In the genomic region with DNA sequence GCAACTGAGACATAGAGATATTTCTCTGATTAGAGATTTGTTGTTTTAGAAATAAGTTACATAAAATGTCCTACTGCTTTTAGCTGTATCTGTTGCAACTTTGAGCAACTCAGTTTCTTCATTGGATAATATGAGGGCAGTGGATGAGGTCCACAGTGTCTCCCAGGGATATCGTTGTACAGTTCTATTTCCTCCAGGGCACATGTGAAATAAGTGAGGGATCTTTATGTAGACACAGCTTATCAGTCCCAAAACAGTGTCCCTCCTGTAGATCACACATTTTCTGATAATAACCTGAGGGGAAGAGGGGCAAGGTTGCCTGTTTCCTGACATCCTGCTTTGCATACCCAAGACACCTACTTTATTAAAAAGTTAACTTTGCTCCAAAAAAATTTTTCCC, we compare ENCODE assay signal across 1 cellular context.
TF ChIP-seq lines count a peak whose summit lies in the region.

No MANE protein-coding gene starts in this region.

TF ChIP-seq in K562, 482 proteins besides CTCF, POLR2A, EP300 and RAD21 (continued from another document and continues in another):
- TF ChIP-seq, protein P1, sequence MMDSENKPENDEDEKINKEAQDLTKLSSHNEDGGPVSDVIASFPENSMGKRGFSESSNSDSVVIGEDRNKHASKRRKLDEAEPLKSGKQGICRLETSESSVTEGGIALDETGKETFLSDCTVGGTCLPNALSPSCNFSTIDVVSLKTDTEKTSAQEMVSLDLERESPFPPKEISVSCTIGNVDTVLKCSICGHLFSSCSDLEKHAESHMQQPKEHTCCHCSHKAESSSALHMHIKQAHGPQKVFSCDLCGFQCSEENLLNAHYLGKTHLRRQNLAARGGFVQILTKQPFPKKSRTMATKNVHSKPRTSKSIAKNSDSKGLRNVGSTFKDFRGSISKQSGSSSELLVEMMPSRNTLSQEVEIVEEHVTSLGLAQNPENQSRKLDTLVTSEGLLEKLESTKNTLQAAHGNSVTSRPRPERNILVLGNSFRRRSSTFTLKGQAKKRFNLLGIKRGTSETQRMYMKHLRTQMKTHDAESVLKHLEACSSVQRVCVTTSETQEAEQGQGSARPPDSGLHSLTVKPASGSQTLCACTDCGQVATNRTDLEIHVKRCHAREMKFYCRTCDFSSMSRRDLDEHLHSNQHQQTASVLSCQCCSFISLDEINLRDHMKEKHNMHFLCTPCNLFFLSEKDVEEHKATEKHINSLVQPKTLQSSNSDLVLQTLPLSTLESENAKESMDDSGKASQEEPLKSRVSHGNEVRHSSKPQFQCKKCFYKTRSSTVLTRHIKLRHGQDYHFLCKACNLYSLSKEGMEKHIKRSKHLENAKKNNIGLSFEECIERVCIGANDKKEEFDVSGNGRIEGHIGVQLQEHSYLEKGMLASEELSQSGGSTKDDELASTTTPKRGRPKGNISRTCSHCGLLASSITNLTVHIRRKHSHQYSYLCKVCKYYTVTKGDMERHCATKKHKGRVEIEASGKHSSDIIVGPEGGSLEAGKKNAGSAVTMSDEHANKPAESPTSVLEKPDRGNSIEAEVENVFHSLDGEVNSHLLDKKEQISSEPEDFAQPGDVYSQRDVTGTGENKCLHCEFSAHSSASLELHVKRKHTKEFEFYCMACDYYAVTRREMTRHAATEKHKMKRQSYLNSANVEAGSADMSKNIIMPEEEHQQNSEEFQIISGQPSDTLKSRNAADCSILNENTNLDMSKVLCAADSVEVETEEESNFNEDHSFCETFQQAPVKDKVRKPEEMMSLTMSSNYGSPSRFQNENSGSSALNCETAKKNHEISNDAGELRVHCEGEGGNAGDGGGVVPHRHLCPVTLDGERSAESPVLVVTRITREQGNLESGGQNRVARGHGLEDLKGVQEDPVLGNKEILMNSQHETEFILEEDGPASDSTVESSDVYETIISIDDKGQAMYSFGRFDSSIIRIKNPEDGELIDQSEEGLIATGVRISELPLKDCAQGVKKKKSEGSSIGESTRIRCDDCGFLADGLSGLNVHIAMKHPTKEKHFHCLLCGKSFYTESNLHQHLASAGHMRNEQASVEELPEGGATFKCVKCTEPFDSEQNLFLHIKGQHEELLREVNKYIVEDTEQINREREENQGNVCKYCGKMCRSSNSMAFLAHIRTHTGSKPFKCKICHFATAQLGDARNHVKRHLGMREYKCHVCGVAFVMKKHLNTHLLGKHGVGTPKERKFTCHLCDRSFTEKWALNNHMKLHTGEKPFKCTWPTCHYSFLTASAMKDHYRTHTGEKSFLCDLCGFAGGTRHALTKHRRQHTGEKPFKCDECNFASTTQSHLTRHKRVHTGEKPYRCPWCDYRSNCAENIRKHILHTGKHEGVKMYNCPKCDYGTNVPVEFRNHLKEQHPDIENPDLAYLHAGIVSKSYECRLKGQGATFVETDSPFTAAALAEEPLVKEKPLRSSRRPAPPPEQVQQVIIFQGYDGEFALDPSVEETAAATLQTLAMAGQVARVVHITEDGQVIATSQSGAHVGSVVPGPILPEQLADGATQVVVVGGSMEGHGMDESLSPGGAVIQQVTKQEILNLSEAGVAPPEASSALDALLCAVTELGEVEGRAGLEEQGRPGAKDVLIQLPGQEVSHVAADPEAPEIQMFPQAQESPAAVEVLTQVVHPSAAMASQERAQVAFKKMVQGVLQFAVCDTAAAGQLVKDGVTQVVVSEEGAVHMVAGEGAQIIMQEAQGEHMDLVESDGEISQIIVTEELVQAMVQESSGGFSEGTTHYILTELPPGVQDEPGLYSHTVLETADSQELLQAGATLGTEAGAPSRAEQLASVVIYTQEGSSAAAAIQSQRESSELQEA (IDR thresholded peaks at IDR 0.05; ENCODE audit: low read depth), result no peak
- TF ChIP-seq, protein P2, sequence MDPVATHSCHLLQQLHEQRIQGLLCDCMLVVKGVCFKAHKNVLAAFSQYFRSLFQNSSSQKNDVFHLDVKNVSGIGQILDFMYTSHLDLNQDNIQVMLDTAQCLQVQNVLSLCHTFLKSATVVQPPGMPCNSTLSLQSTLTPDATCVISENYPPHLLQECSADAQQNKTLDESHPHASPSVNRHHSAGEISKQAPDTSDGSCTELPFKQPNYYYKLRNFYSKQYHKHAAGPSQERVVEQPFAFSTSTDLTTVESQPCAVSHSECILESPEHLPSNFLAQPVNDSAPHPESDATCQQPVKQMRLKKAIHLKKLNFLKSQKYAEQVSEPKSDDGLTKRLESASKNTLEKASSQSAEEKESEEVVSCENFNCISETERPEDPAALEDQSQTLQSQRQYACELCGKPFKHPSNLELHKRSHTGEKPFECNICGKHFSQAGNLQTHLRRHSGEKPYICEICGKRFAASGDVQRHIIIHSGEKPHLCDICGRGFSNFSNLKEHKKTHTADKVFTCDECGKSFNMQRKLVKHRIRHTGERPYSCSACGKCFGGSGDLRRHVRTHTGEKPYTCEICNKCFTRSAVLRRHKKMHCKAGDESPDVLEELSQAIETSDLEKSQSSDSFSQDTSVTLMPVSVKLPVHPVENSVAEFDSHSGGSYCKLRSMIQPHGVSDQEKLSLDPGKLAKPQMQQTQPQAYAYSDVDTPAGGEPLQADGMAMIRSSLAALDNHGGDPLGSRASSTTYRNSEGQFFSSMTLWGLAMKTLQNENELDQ (CRISPR knock-in tag; IDR thresholded peaks at IDR 0.05; ENCODE audit: borderline replicate concordance), result no peak
- TF ChIP-seq, protein P3, sequence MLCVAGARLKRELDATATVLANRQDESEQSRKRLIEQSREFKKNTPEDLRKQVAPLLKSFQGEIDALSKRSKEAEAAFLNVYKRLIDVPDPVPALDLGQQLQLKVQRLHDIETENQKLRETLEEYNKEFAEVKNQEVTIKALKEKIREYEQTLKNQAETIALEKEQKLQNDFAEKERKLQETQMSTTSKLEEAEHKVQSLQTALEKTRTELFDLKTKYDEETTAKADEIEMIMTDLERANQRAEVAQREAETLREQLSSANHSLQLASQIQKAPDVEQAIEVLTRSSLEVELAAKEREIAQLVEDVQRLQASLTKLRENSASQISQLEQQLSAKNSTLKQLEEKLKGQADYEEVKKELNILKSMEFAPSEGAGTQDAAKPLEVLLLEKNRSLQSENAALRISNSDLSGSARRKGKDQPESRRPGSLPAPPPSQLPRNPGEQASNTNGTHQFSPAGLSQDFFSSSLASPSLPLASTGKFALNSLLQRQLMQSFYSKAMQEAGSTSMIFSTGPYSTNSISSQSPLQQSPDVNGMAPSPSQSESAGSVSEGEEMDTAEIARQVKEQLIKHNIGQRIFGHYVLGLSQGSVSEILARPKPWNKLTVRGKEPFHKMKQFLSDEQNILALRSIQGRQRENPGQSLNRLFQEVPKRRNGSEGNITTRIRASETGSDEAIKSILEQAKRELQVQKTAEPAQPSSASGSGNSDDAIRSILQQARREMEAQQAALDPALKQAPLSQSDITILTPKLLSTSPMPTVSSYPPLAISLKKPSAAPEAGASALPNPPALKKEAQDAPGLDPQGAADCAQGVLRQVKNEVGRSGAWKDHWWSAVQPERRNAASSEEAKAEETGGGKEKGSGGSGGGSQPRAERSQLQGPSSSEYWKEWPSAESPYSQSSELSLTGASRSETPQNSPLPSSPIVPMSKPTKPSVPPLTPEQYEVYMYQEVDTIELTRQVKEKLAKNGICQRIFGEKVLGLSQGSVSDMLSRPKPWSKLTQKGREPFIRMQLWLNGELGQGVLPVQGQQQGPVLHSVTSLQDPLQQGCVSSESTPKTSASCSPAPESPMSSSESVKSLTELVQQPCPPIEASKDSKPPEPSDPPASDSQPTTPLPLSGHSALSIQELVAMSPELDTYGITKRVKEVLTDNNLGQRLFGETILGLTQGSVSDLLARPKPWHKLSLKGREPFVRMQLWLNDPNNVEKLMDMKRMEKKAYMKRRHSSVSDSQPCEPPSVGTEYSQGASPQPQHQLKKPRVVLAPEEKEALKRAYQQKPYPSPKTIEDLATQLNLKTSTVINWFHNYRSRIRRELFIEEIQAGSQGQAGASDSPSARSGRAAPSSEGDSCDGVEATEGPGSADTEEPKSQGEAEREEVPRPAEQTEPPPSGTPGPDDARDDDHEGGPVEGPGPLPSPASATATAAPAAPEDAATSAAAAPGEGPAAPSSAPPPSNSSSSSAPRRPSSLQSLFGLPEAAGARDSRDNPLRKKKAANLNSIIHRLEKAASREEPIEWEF (CRISPR knock-in tag; IDR thresholded peaks at IDR 0.05), result no peak
- TF ChIP-seq HMGN3 (IDR thresholded peaks at IDR 0.05; ENCODE audit: borderline replicate concordance, extremely low read depth, insufficient read length, low read depth, low read length) (no peak), ZNF184 (CRISPR knock-in tag; IDR thresholded peaks at IDR 0.05) (no peak), GTF2F1 (IDR thresholded peaks at IDR 0.05; ENCODE audit: low read depth, low read length) (no peak), COPS2 (conservative IDR thresholded peaks at IDR 0.05) (no peak), KLF16 (IDR thresholded peaks at IDR 0.05) (peak; percentile 80), RNF2 (IDR thresholded peaks at IDR 0.05) (peak; percentile 77), ESRRB (CRISPR knock-in tag; IDR thresholded peaks at IDR 0.05; ENCODE audit: borderline replicate concordance) (no peak), XRCC5 (IDR thresholded peaks at IDR 0.05; ENCODE audit: low read depth, low read length) (no peak), NCOA2 (IDR thresholded peaks at IDR 0.05; ENCODE audit: partially characterized antibody in 2 of 2) (peak in 1 of 2 experiments; percentile 22), SMARCC2 (IDR thresholded peaks at IDR 0.05; ENCODE audit: low read depth) (no peak), SETDB1 (IDR thresholded peaks at IDR 0.05; ENCODE audit: low read length) (no peak), EGR1 (conservative IDR thresholded peaks at IDR 0.05) (no peak), POLR2H (tag; IDR thresholded peaks at IDR 0.05; ENCODE audit: low read depth) (peak; percentile 39; the same call in 1 of the 2 replicates), FOXK1 (CRISPR knock-in tag; IDR thresholded peaks at IDR 0.05; ENCODE audit: borderline replicate concordance) (no peak), NFE2L1 (tag; IDR thresholded peaks at IDR 0.05; ENCODE audit: borderline replicate concordance, low read depth) (no peak), MYC (IDR thresholded peaks at IDR 0.05; ENCODE audit: low read depth, low read length) (peak; percentile 76), MYC (CRISPR knock-in tag; IDR thresholded peaks at IDR 0.05; ENCODE audit: borderline replicate concordance, low read depth) (no peak), ZEB2 (IDR thresholded peaks at IDR 0.05) (0 out of 2 replicates have a peak, but pooled peaks have one; percentile 45), SMAD2 (IDR thresholded peaks at IDR 0.05; ENCODE audit: low read depth, low read length) (no peak), ZSCAN32 (CRISPR knock-in tag; IDR thresholded peaks at IDR 0.05) (peak; percentile 71; the same call in 1 of the 2 replicates), HDAC3 (IDR thresholded peaks at IDR 0.05; ENCODE audit: borderline replicate concordance, partially characterized antibody) (no peak), YBX1 (IDR thresholded peaks at IDR 0.05) (no peak), RHOXF2B (CRISPR knock-in tag; conservative IDR thresholded peaks at IDR 0.05) (no peak), CTBP1 (IDR thresholded peaks at IDR 0.05; ENCODE audit: borderline replicate concordance) (peak; percentile 48; the same call in 1 of the 2 replicates), MTA3 (IDR thresholded peaks at IDR 0.05; ENCODE audit: borderline replicate concordance) (no peak), DPF2 (IDR thresholded peaks at IDR 0.05) (peak; percentile 80), KAT2B (IDR thresholded peaks at IDR 0.05; ENCODE audit: low read depth, low read length) (no peak), MTA1 (IDR thresholded peaks at IDR 0.05; ENCODE audit: borderline replicate concordance) (no peak), SRSF3 (IDR thresholded peaks at IDR 0.05; ENCODE audit: insufficient read depth, low read length) (no peak), ZNF217 (CRISPR knock-in tag; IDR thresholded peaks at IDR 0.05) (no peak), FOXA3 (CRISPR knock-in tag; conservative IDR thresholded peaks at IDR 0.05 in 1 of 2, IDR thresholded peaks at IDR 0.05 in 1 of 2) (peak in 1 of 2 experiments; percentile 77; a peak in 2 of 4 replicates), ZNF224 (CRISPR knock-in tag; IDR thresholded peaks at IDR 0.05) (no peak)
- TF ChIP-seq, protein P4, sequence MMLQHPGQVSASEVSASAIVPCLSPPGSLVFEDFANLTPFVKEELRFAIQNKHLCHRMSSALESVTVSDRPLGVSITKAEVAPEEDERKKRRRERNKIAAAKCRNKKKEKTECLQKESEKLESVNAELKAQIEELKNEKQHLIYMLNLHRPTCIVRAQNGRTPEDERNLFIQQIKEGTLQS (IDR thresholded peaks at IDR 0.05), result no peak
- TF ChIP-seq, protein P4 (CRISPR knock-in tag; conservative IDR thresholded peaks at IDR 0.05), result no peak
- TF ChIP-seq, protein P5, sequence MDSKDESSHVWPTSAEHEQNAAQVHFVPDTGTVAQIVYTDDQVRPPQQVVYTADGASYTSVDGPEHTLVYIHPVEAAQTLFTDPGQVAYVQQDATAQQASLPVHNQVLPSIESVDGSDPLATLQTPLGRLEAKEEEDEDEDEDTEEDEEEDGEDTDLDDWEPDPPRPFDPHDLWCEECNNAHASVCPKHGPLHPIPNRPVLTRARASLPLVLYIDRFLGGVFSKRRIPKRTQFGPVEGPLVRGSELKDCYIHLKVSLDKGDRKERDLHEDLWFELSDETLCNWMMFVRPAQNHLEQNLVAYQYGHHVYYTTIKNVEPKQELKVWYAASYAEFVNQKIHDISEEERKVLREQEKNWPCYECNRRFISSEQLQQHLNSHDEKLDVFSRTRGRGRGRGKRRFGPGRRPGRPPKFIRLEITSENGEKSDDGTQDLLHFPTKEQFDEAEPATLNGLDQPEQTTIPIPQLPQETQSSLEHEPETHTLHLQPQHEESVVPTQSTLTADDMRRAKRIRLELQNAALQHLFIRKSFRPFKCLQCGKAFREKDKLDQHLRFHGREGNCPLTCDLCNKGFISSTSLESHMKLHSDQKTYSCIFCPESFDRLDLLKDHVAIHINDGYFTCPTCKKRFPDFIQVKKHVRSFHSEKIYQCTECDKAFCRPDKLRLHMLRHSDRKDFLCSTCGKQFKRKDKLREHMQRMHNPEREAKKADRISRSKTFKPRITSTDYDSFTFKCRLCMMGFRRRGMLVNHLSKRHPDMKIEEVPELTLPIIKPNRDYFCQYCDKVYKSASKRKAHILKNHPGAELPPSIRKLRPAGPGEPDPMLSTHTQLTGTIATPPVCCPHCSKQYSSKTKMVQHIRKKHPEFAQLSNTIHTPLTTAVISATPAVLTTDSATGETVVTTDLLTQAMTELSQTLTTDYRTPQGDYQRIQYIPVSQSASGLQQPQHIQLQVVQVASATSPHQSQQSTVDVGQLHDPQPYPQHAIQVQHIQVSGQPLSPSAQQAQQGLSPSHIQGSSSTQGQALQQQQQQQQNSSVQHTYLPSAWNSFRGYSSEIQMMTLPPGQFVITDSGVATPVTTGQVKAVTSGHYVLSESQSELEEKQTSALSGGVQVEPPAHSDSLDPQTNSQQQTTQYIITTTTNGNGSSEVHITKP (IDR thresholded peaks at IDR 0.05; ENCODE audit: partially characterized antibody), result no peak
- TF ChIP-seq, protein P6, sequence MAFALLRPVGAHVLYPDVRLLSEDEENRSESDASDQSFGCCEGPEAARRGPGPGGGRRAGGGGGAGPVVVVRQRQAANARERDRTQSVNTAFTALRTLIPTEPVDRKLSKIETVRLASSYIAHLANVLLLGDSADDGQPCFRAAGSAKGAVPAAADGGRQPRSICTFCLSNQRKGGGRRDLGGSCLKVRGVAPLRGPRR (CRISPR knock-in tag; IDR thresholded peaks at IDR 0.05), result no peak
- TF ChIP-seq, protein P7, sequence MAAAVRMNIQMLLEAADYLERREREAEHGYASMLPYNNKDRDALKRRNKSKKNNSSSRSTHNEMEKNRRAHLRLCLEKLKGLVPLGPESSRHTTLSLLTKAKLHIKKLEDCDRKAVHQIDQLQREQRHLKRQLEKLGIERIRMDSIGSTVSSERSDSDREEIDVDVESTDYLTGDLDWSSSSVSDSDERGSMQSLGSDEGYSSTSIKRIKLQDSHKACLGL (CRISPR knock-in tag; IDR thresholded peaks at IDR 0.05; ENCODE audit: borderline replicate concordance, poor library complexity, severe bottlenecking), result no peak
